ENCODE assay signal across 8 cellular contexts in the genomic region with DNA sequence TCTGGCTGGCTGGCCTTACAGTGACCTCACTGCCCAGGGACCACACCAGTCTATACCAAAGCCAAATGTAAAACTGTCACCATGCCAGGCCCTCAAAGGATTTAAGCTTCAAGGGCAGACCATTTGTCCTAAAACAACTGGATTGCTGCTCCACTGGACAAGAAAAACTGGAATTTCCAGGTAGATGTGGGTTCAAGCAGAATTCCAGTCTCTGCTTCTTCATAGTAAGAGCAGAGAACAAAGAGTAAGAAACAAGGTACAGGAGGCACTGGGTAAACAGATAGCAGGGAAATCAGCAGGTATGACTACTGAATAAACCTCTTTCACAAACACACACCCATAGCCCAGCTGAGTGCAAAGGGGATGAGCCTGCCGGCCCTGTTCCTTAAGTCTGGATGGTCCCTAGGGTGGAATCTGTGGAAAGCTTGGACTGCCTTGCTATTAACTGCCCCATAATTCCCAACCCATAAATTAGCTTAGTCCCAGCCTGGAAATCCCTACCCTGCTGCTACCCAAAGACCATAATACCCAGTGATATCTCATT. TPM values are rescaled to one million over a fixed set of nuclear protein-coding genes. Genes with fewer than 3 reads are reported as not detected.
DNase-seq lines count a peak whose midpoint lies in the region; ATAC-seq, FAIRE-seq and TF ChIP-seq lines count a peak whose summit lies in the region.

No MANE protein-coding gene starts in this region.

- H3K9me3 ChIP-seq in PC-9 (ENCODE audit: insufficient read depth, low read depth) = no peaks in the 10 kb centered on the region
- no peaks in the 10 kb centered on the region for H3K9me3 ChIP-seq in small intestine (ENCODE audit: control insufficient read depth, low read depth)

- no peak overlapping the region for H2AFZ ChIP-seq in PC-9

- peak; percentile 54 to 93 for DNase-seq in PC-9
- DNase-seq in fibroblast of pulmonary artery (ENCODE audit: low read depth) = no peak
- peak; percentile 74 for DNase-seq in small intestine
- DNase-seq in HUDEP-2 (lab: John Stamatoyannopoulos, UW; ENCODE audit: unreplicated experiment in 76 of 76) = no peak
- DNase-seq in NCI-H1048 (lab: John Stamatoyannopoulos, UW) = no peak
- no peak for DNase-seq in KG1 (lab: John Stamatoyannopoulos, UW)

- no peaks in the 10 kb centered on the region for H3K9me2 ChIP-seq in PC-9 (ENCODE audit: insufficient read depth)

- H4K20me1 ChIP-seq in PC-9 (ENCODE audit: insufficient read depth) = no peaks in the 10 kb centered on the region

- ATAC-seq in activated CD4-positive, CD25-positive, alpha-beta regulatory T cell treated with anti-CD3 and anti-CD28 coated beads, Interleukin-2, amount 50 U/mL, for 24 hours = no peak

- peaks cover 82% of the 10 kb centered on the region for H3K4me1 ChIP-seq in PC-9 (replicated peaks; ENCODE audit: insufficient read depth)
- H3K4me1 ChIP-seq in small intestine (ENCODE audit: control insufficient read depth in 2 of 2, insufficient read depth in 1 of 2, low read depth in 1 of 2, low read length in 1 of 2) = peaks cover 32 to 45% of the 10 kb centered on the region in 2 donors

- FAIRE-seq in small intestine (lab: Jason Lieb, UNC) = no peak

- H3K27ac ChIP-seq in PC-9 (peak overlapping the region; percentile 99), small intestine (ENCODE audit: low read depth in 1 of 2, low read length in 1 of 2) (peak overlapping the region; percentile 45 to 94)

- 0 out of 2 replicates have a peak, but pooled peaks cover 3% of the 10 kb centered on the region for H3K36me3 ChIP-seq in PC-9 (ENCODE audit: low read depth)
- H3K36me3 ChIP-seq in small intestine (ENCODE audit: control insufficient read depth in 2 of 2, insufficient read depth in 2 of 2, low read length in 2 of 2) = no peaks in the 10 kb centered on the region

- POLR2A ChIA-PET in PC-9 (lab: Charles Lee; ENCODE audit: unreplicated experiment) = interaction anchor here (0.6 to 0.7 kb wide), 4 partner anchors 8 to 710 kb away, joined by 3 to 12 read pairs (median 4); no protein-coding TSS in a partner anchor

- WGBS in small intestine, 3 donors = 0 to 26% (median 23%) methylated on average over 1 of the region's 1 CpG

- H3F3A ChIP-seq in PC-9 (ENCODE audit: insufficient read depth, low read depth) = peaks cover 76% of the 10 kb centered on the region

- peaks cover 91% of the 10 kb centered on the region for H3K79me2 ChIP-seq in PC-9 (ENCODE audit: low read depth)

- H3K27me3 ChIP-seq in PC-9 (ENCODE audit: insufficient read depth, low read depth) = no peaks in the 10 kb centered on the region
- H3K27me3 ChIP-seq in small intestine (ENCODE audit: control insufficient read depth in 2 of 2, insufficient read depth in 2 of 2, low read length in 2 of 2) = no peaks in the 10 kb centered on the region

- TF ChIP-seq CTCF in GM12875 (IDR thresholded peaks at IDR 0.05; ENCODE audit: borderline replicate concordance, insufficient read depth, low read depth, low read length) (no peak), PC-9 (conservative IDR thresholded peaks at IDR 0.05) (no peak), fibroblast of pulmonary artery (IDR thresholded peaks at IDR 0.05; ENCODE audit: low read length, missing control alignments) (no peak)

- CTCF ChIA-PET in PC-9 (lab: Charles Lee) = no interaction called here

- H3K4me3 ChIP-seq in GM12875 (ENCODE audit: low read depth, low read length) (peak overlapping the region; percentile 17), PC-9 (peak overlapping the region; percentile 93), fibroblast of pulmonary artery (replicated peaks; ENCODE audit: low read depth, low read length) (peak overlapping the region; percentile 27), small intestine (ENCODE audit: low read depth in 1 of 2, low read length in 2 of 2) (no peak overlapping the region)

- TSS peak; percentile 6 for BruUV-seq in PC-9 (replicated peaks; lab: Mats Ljungman, UMichigan)

- intact Hi-C loops in PC-9 (cut with micrococcal nuclease; ENCODE audit: unreplicated experiment) = loop anchor here (1.0 to 2.0 kb wide), 3 partner anchors 31 to 63 kb away; no protein-coding TSS in a partner anchor

- H3K4me2 ChIP-seq in PC-9 = peak overlapping the region; percentile 94

RNA-seq across cellular contexts. Expression of a gene that starts 5.5 kb away (rescaled TPM):
- 75.6 and 87.2 TPM in 2 replicates for total RNA-seq in PC-9 (2021)
- 10 to 100 TPM; 11.9 to 49.6 (median 14.9) TPM for polyA plus RNA-seq in small intestine

Comparison
In these comparisons a context has a peak if more than half of its experiments do, and no peak if none do; other contexts are left out.
1. H3K4me3 ChIP-seq: peak in GM12875 (single experiment), PC-9 (single experiment) and fibroblast of pulmonary artery (single experiment); none in small intestine (0 of 2).
2. DNase-seq: peak in PC-9 (2 of 2) and small intestine (single experiment); none in fibroblast of pulmonary artery (single experiment), HUDEP-2 (0 of 76), NCI-H1048 (single experiment) and KG1 (single experiment).